8 cellular contexts compared by ENCODE assay signal in the genomic region with DNA sequence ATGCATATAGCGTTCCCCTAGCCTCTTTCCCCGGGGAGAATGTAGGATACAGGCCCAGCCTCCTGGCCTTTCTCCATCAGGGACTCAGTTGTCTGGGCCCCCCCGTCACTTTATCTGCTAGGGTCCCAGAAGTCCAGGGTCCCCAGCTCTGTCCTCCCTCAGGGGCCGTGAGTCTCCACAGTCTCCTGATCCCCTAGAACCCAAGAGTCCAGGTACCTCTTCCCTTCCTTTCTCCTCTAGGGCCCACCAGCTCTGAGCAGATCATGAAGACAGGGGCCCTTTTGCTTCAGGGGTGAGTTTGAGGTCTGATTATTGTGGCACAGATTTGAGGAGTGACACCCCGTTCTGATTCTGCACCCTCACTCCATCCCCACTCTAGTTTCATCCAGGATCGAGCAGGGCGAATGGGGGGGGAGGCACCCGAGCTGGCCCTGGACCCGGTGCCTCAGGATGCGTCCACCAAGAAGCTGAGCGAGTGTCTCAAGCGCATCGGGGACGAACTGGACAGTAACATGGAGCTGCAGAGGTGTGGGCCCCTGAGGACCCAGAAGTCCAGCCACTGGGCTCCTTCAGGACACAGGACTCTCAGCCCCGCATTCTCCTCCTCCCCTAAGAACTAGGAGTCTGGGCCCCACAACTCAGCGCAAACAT. TPM values are rescaled to one million over a fixed set of nuclear protein-coding genes. Genes with fewer than 3 reads are reported as not detected.
DNase-seq lines count a peak whose midpoint lies in the region; ATAC-seq and TF ChIP-seq lines count a peak whose summit lies in the region.

No MANE protein-coding gene starts in this region.

- no peaks in the 10 kb centered on the region for H3K27me3 Mint-ChIP-seq in IgD-negative memory B cell
- no peaks in the 10 kb centered on the region for H3K27me3 Mint-ChIP-seq in naive thymus-derived CD8-positive, alpha-beta T cell

- no peak for TF ChIP-seq CTCF in AG09309 (IDR thresholded peaks at IDR 0.05; ENCODE audit: control insufficient read depth, insufficient read depth, low read depth, low read length, missing control alignments)

- H3K4me3 Mint-ChIP-seq in IgD-negative memory B cell, result peak overlapping the region; percentile 89 to 94 (median 91)
- peak overlapping the region; percentile 84 to 95 (median 88) for H3K4me3 Mint-ChIP-seq in naive thymus-derived CD8-positive, alpha-beta T cell

- POLR2A ChIA-PET in naive thymus-derived CD8-positive, alpha-beta T cell (lab: Charles Lee), result interaction anchor here (0.7 to 3.7 kb wide), 5 partner anchors 10 to 83 kb away, joined by 3 to 51 read pairs (median 8); a partner anchor contains a TSS

- peak overlapping the region; percentile 11 to 83 (median 67) for H3K27ac Mint-ChIP-seq in IgD-negative memory B cell
- H3K27ac Mint-ChIP-seq in naive thymus-derived CD8-positive, alpha-beta T cell, result peak overlapping the region in 9 of 10 donors; percentile 82 to 91 (median 89)

- H3K4me1 Mint-ChIP-seq in IgD-negative memory B cell, result peaks cover 7 to 22% (median 9%) of the 10 kb centered on the region in 3 donors
- peaks cover 12 to 41% (median 29%) of the 10 kb centered on the region in 4 donors for H3K4me1 Mint-ChIP-seq in naive thymus-derived CD8-positive, alpha-beta T cell

- no peak for ATAC-seq in naive thymus-derived CD8-positive, alpha-beta T cell
- no peak for ATAC-seq in HG03280 (IDR thresholded peaks at IDR 0.05; ENCODE audit: unreplicated experiment)

- peaks cover 5% of the 10 kb centered on the region for H3K36me3 Mint-ChIP-seq in IgD-negative memory B cell
- H3K36me3 Mint-ChIP-seq in naive thymus-derived CD8-positive, alpha-beta T cell, result peaks cover 0 to 25% (median 4%) of the 10 kb centered on the region in 3 donors

- H3K27ac ChIP-seq in cingulate gyrus (ENCODE audit: low read depth, low read length), result peak overlapping the region; percentile 66

- peak overlapping the region; percentile 83 for H3K4me3 ChIP-seq in AG09309 (ENCODE audit: control insufficient read depth, low read depth, low read length)

- H3K9me3 Mint-ChIP-seq in IgD-negative memory B cell, result no peaks in the 10 kb centered on the region
- no peaks in the 10 kb centered on the region for H3K9me3 Mint-ChIP-seq in naive thymus-derived CD8-positive, alpha-beta T cell

- DNase-seq in AG09309 (ENCODE audit: low read depth), result no peak
- DNase-seq in naive thymus-derived CD8-positive, alpha-beta T cell, result no peak
- no peak for DNase-seq in globus pallidus (ENCODE audit: low spot score)
- no peak for DNase-seq in DMS153 treated with DMSO at 0.1 percent for 48 hours (lab: John Stamatoyannopoulos, UW; ENCODE audit: unreplicated experiment)
- no peak for DNase-seq in NCI-H2227 treated with DMSO at 0.1 percent for 48 hours (lab: John Stamatoyannopoulos, UW)

RNA-seq across cellular contexts. Expression of a gene that starts 0.8 kb away (rescaled TPM):
- 101 TPM for polyA plus RNA-seq in IgD-negative memory B cell
- total RNA-seq in naive thymus-derived CD8-positive, alpha-beta T cell, result 100 to 1,000 TPM; 170 to 181 TPM
- 10 to 100 TPM; 58.5 to 97.1 (median 83.1) TPM for polyA plus RNA-seq in naive thymus-derived CD8-positive, alpha-beta T cell

RNA-seq across cellular contexts. Expression of a gene that starts 9.7 kb away (rescaled TPM):
- polyA plus RNA-seq in IgD-negative memory B cell, result 7,236 TPM
- 1,000 to 10,000 TPM; 1,370 to 1,435 TPM for total RNA-seq in naive thymus-derived CD8-positive, alpha-beta T cell
- polyA plus RNA-seq in naive thymus-derived CD8-positive, alpha-beta T cell, result 1,000 to 10,000 TPM; 4,833 to 4,899 (median 4,886) TPM

RNA-seq across cellular contexts. Expression of a gene that starts 21.9 kb away (rescaled TPM):
- 0.39 TPM for polyA plus RNA-seq in IgD-negative memory B cell
- total RNA-seq in naive thymus-derived CD8-positive, alpha-beta T cell, result 1 to 10 TPM; 1.8 to 2.3 TPM
- 1 to 10 TPM in 2 of 3 donors, under 1 TPM in 1; 0.67 to 2.4 (median 2.0) TPM for polyA plus RNA-seq in naive thymus-derived CD8-positive, alpha-beta T cell

RNA-seq across cellular contexts. Expression of a gene that starts 37.7 kb away (rescaled TPM):
- polyA plus RNA-seq in IgD-negative memory B cell, result 26.4 TPM
- total RNA-seq in naive thymus-derived CD8-positive, alpha-beta T cell, result 10 to 100 TPM; 45.9 to 47.9 TPM
- polyA plus RNA-seq in naive thymus-derived CD8-positive, alpha-beta T cell, result 10 to 100 TPM; 17.9 to 31.0 (median 22.3) TPM

RNA-seq across cellular contexts. Expression of a gene that starts 38.3 kb away (rescaled TPM):
- polyA plus RNA-seq in IgD-negative memory B cell, result 65.7 TPM
- 10 to 100 TPM; 30.4 to 32.0 TPM for total RNA-seq in naive thymus-derived CD8-positive, alpha-beta T cell
- polyA plus RNA-seq in naive thymus-derived CD8-positive, alpha-beta T cell, result 10 to 100 TPM; 47.5 to 66.1 (median 62.0) TPM
